In the genomic region with DNA sequence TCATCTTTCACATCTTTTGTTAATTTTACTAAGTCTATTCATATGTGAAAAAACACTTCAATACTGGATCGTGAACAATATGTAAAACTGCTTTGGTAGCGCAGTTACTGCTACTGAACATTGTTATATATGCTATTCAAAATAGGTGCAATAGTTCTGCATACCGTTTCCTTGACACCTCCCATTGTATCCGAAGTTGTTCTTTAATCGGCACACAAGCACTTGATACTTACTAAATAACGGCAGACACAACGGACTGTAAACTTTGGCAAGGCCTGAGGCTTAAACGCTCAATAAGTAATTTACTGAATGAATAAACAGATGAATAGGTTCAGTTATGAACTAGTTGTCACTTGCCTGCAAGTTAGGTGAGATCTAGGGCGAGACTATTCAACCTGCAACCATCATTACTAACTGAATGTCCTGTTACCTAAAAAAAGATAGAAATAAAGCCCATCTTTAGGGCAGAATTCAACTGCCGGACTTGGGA, we compare ENCODE assay signal across 8 cellular contexts. TPM values are rescaled to one million over a fixed set of nuclear protein-coding genes. Genes with fewer than 3 reads are reported as not detected.
DNase-seq lines count a peak whose midpoint lies in the region; ATAC-seq and TF ChIP-seq lines count a peak whose summit lies in the region.

No MANE protein-coding gene starts in this region.

- no peak for TF ChIP-seq POLR2A in tibial nerve (IDR thresholded peaks at IDR 0.05)

- peak overlapping the region; percentile 98 for H3K27ac Mint-ChIP-seq in activated naive CD8-positive, alpha-beta T cell treated with anti-CD3 and anti-CD28 coated beads, Interleukin-2, amount 50 U/mL, for 24 hours

- H3K4me3 ChIP-seq in tibial nerve: peak overlapping the region; percentile 67 to 83 (median 76)

- ATAC-seq in GM18867 (IDR thresholded peaks at IDR 0.05; ENCODE audit: unreplicated experiment): peak; percentile 6
- ATAC-seq in HG03045 (IDR thresholded peaks at IDR 0.05; ENCODE audit: unreplicated experiment): peak; percentile 1
- no peak for ATAC-seq in activated naive CD8-positive, alpha-beta T cell treated with anti-CD3 and anti-CD28 coated beads, Interleukin-2, amount 50 U/mL, for 24 hours
- ATAC-seq in GM21360 (IDR thresholded peaks at IDR 0.05; ENCODE audit: unreplicated experiment): no peak

- H3K4me1 ChIP-seq in tibial nerve: peaks cover 0 to 54% (median 38%) of the 10 kb centered on the region in 4 donors

- H3K4me1 Mint-ChIP-seq in activated naive CD8-positive, alpha-beta T cell treated with anti-CD3 and anti-CD28 coated beads, Interleukin-2, amount 50 U/mL, for 24 hours: peaks cover 40% of the 10 kb centered on the region

- peaks cover 0 to 34% (median 0%) of the 10 kb centered on the region in 3 donors for H3K36me3 ChIP-seq in tibial nerve

- no peaks in the 10 kb centered on the region for H3K9me3 Mint-ChIP-seq in activated naive CD8-positive, alpha-beta T cell treated with anti-CD3 and anti-CD28 coated beads, Interleukin-2, amount 50 U/mL, for 24 hours

- no peaks in the 10 kb centered on the region for H3K27me3 ChIP-seq in layer of hippocampus (ENCODE audit: control insufficient read depth, insufficient read depth, low read length)
- no peaks in the 10 kb centered on the region for H3K27me3 ChIP-seq in tibial nerve

- TF ChIP-seq CTCF in tibial nerve (IDR thresholded peaks at IDR 0.05): peak in 1 of 5 experiments; percentile 5

- H3K27ac ChIP-seq in layer of hippocampus (ENCODE audit: low read depth, low read length): peak overlapping the region; percentile 82
- peak overlapping the region; percentile 70 to 97 (median 92) for H3K27ac ChIP-seq in tibial nerve

- H3K36me3 Mint-ChIP-seq in activated naive CD8-positive, alpha-beta T cell treated with anti-CD3 and anti-CD28 coated beads, Interleukin-2, amount 50 U/mL, for 24 hours (ENCODE audit: low read depth): peaks cover 58% of the 10 kb centered on the region

- no peak for DNase-seq in activated naive CD8-positive, alpha-beta T cell treated with anti-CD3 and anti-CD28 coated beads, Interleukin-2, amount 50 U/mL, for 24 hours
- DNase-seq in tibial nerve (ENCODE audit: low spot score in 2 of 2) (no peak), NCI-H1436 (lab: John Stamatoyannopoulos, UW) (no peak), activated gamma-delta T cell (lab: John Stamatoyannopoulos, UW) (no peak)

- H3K27me3 Mint-ChIP-seq in activated naive CD8-positive, alpha-beta T cell treated with anti-CD3 and anti-CD28 coated beads, Interleukin-2, amount 50 U/mL, for 24 hours: peaks cover 3% of the 10 kb centered on the region

- no peak for TF ChIP-seq EP300 in tibial nerve (IDR thresholded peaks at IDR 0.05)

- H3K4me3 Mint-ChIP-seq in activated naive CD8-positive, alpha-beta T cell treated with anti-CD3 and anti-CD28 coated beads, Interleukin-2, amount 50 U/mL, for 24 hours: no peak overlapping the region

- 7 to 9% methylated on average over 10 of the region's 10 CpGs for WGBS in tibial nerve, 2 donors

- peaks cover 0 to 8% (median 0%) of the 10 kb centered on the region in 4 donors for H3K9me3 ChIP-seq in tibial nerve

RNA-seq across cellular contexts. Expression of gene ANAPC10, which starts 0.6 kb away (rescaled TPM):
- total RNA-seq in tibial nerve: 10 to 100 TPM; 15.7 to 44.2 (median 21.9) TPM

RNA-seq across cellular contexts. Expression of gene ABCE1, which starts 0.7 kb away (rescaled TPM):
- total RNA-seq in tibial nerve: 10 to 100 TPM; 53.5 to 78.0 (median 64.7) TPM

Comparison
In these comparisons a context has a peak if more than half of its experiments do, and no peak if none do; other contexts are left out.
1. ATAC-seq: peak in GM18867 (single experiment) and HG03045 (single experiment); none in activated naive CD8-positive, alpha-beta T cell treated with anti-CD3 and anti-CD28 coated beads, Interleukin-2, amount 50 U/mL, for 24 hours (single experiment) and GM21360 (single experiment).